33 cellular contexts compared by ENCODE assay signal in the genomic region with DNA sequence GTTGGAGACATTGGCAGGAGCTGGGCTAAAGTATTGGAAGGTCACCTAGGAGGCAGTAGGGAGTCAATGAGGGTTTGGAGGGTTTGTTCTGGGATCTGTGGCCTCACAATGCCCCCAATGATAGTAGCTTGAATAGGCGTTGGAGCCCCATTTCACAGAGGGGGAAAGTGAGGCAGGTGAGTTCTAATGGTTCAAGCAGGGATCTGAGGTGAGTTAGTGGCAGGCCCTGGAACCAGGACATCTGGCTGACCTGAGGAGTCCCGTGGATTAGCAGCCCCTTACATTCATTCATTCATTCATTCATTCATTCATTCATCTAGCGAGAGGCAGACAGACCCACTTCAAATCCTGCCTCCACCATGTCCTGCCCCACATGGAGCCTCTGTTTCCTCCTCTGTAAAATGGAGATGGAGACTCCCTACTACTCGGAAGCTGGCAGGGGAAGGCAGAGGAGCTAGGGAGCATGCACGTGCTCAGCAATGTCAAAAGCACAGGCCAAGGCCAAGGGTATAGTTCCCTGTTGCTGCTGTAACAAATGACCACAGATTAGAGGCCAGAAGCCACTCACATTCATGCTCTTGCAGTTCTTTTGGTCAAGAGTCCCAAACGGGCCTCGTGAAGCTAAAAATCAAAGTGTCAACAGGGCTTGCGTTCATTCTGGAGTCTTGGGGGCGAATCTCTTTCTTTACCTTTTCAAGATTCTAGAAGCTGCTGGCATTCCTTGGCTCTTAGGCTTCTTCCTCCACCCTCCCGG. TPM values are rescaled to one million over a fixed set of nuclear protein-coding genes. Genes with fewer than 3 reads are reported as not detected.
"Had no signal": no experiment of that assay in that cellular context is flagged by ENCODE, and none has a peak within 500 bp of the region (broad histone marks: within the 10 kb centered on the region; RNA-seq: fewer than 3 reads in every experiment).

No MANE protein-coding gene starts in this region.

- H3K9me3 ChIP-seq: ascending aorta, right atrium auricular region, stomach, thyroid gland, upper lobe of right lung had no signal

- H3K36me3 ChIP-seq: ascending aorta, right atrium auricular region, stomach, thyroid gland, upper lobe of right lung had no signal

- H3K36me3 Mint-ChIP-seq: activated CD4-positive, alpha-beta memory T cell treated with anti-CD3 and anti-CD28 coated beads for 36 hours; activated naive CD4-positive, alpha-beta T cell treated with anti-CD3 and anti-CD28 coated beads, Interleukin-2, amount 10 ng/mL, durations not matched to agents 7 days and 5 days; activated naive CD8-positive, alpha-beta T cell treated with anti-CD3 and anti-CD28 coated beads, Interleukin-2, amount 10 ng/mL, durations not matched to agents 7 days and 5 days; brain; immature natural killer cell; mesothelial cell of epicardium; naive thymus-derived CD4-positive, alpha-beta T cell; stimulated activated naive B cell treated with anti-CD40 and anti-IgM and Interleukin-4, amounts not matched to agents 10 μg/mL and 1 μg/mL and 100 μg/mL, for 72 hours had no signal

- H3K4me3 ChIP-seq: ascending aorta, coronary artery, dorsolateral prefrontal cortex, right atrium auricular region, stomach, thyroid gland, upper lobe of right lung had no signal

- H3K27me3 ChIP-seq: ascending aorta, dorsolateral prefrontal cortex, right atrium auricular region, thyroid gland, upper lobe of right lung had no signal

- FAIRE-seq: endothelial cell of umbilical vein, kidney had no signal

- H3K9me3 Mint-ChIP-seq: activated CD4-positive, alpha-beta memory T cell treated with anti-CD3 and anti-CD28 coated beads for 36 hours; activated naive CD4-positive, alpha-beta T cell treated with anti-CD3 and anti-CD28 coated beads, Interleukin-2, amount 10 ng/mL, durations not matched to agents 7 days and 5 days; activated naive CD8-positive, alpha-beta T cell treated with anti-CD3 and anti-CD28 coated beads, Interleukin-2, amount 10 ng/mL, durations not matched to agents 7 days and 5 days; effector memory CD8-positive, alpha-beta T cell; immature natural killer cell; mesothelial cell of epicardium; naive thymus-derived CD4-positive, alpha-beta T cell; neural crest cell; stimulated activated naive B cell treated with anti-CD40 and anti-IgM and Interleukin-4, amounts not matched to agents 10 μg/mL and 1 μg/mL and 100 μg/mL, for 72 hours had no signal

- H3K27me3 Mint-ChIP-seq: activated CD4-positive, alpha-beta memory T cell treated with anti-CD3 and anti-CD28 coated beads for 36 hours; effector memory CD8-positive, alpha-beta T cell; T-helper 17 cell had no signal

- DNase-seq: activated CD4-positive, alpha-beta memory T cell treated with anti-CD3 and anti-CD28 coated beads for 36 hours; activated CD4-positive, alpha-beta T cell treated with anti-CD3 and anti-CD28 coated beads for 4 hours; activated CD8-positive, alpha-beta memory T cell treated with anti-CD3 and anti-CD28 coated beads, Interleukin-2, amount 50 U/mL, for 4 hours; activated gamma-delta T cell; activated naive CD4-positive, alpha-beta T cell treated with anti-CD3 and anti-CD28 coated beads, Interleukin-2, amount 10 ng/mL, durations not matched to agents 7 days and 5 days; activated naive CD8-positive, alpha-beta T cell treated with anti-CD3 and anti-CD28 coated beads, Interleukin-2, amount 10 ng/mL, durations not matched to agents 7 days and 5 days; activated T-cell treated with anti-CD3 and anti-CD28 coated beads, Interleukin-2, amount 50 U/mL, for 1 hour; dorsolateral prefrontal cortex; effector memory CD8-positive, alpha-beta T cell; foreskin fibroblast; head of caudate nucleus; hypothalamus; immature natural killer cell; left colon; mammary epithelial cell; naive thymus-derived CD4-positive, alpha-beta T cell; stimulated activated CD4-positive, alpha-beta T cell treated with anti-CD3 and anti-CD28 coated beads, Interleukin-15, amount 100 ng/mL, for 24 hours; stimulated activated CD4-positive, alpha-beta T cell treated with anti-CD3 and anti-CD28 coated beads, Interleukin-2, amount 100 ng/mL, for 24 hours; stimulated activated naive B cell treated with anti-CD40 and anti-IgM and Interleukin-4, amounts not matched to agents 10 μg/mL and 1 μg/mL and 100 μg/mL, for 72 hours; stomach; T-helper 17 cell; thyroid gland; upper lobe of right lung had no signal

- H3K4me1 Mint-ChIP-seq: activated naive CD4-positive, alpha-beta T cell treated with anti-CD3 and anti-CD28 coated beads, Interleukin-2, amount 10 ng/mL, durations not matched to agents 7 days and 5 days; activated naive CD8-positive, alpha-beta T cell treated with anti-CD3 and anti-CD28 coated beads, Interleukin-2, amount 10 ng/mL, durations not matched to agents 7 days and 5 days had no signal

- ATAC-seq: effector memory CD8-positive, alpha-beta T cell; left colon; naive thymus-derived CD4-positive, alpha-beta T cell; stimulated activated naive B cell treated with anti-CD40 and anti-IgM and Interleukin-4, amounts not matched to agents 10 μg/mL and 1 μg/mL and 100 μg/mL, for 72 hours; T-helper 17 cell; upper lobe of right lung had no signal

- H3K4me3 Mint-ChIP-seq: activated CD4-positive, alpha-beta memory T cell treated with anti-CD3 and anti-CD28 coated beads for 36 hours; activated naive CD4-positive, alpha-beta T cell treated with anti-CD3 and anti-CD28 coated beads, Interleukin-2, amount 10 ng/mL, durations not matched to agents 7 days and 5 days; activated naive CD8-positive, alpha-beta T cell treated with anti-CD3 and anti-CD28 coated beads, Interleukin-2, amount 10 ng/mL, durations not matched to agents 7 days and 5 days; brain; effector memory CD8-positive, alpha-beta T cell; immature natural killer cell; mesothelial cell of epicardium; naive thymus-derived CD4-positive, alpha-beta T cell; neural crest cell; stimulated activated naive B cell treated with anti-CD40 and anti-IgM and Interleukin-4, amounts not matched to agents 10 μg/mL and 1 μg/mL and 100 μg/mL, for 72 hours; T-helper 17 cell had no signal

- H3K27ac ChIP-seq: ascending aorta, coronary artery, dorsolateral prefrontal cortex, right atrium auricular region, thyroid gland, upper lobe of right lung had no signal

- H3K27ac Mint-ChIP-seq: activated CD4-positive, alpha-beta memory T cell treated with anti-CD3 and anti-CD28 coated beads for 36 hours; activated naive CD4-positive, alpha-beta T cell treated with anti-CD3 and anti-CD28 coated beads, Interleukin-2, amount 10 ng/mL, durations not matched to agents 7 days and 5 days; activated naive CD8-positive, alpha-beta T cell treated with anti-CD3 and anti-CD28 coated beads, Interleukin-2, amount 10 ng/mL, durations not matched to agents 7 days and 5 days; effector memory CD8-positive, alpha-beta T cell; immature natural killer cell; mesothelial cell of epicardium; stimulated activated naive B cell treated with anti-CD40 and anti-IgM and Interleukin-4, amounts not matched to agents 10 μg/mL and 1 μg/mL and 100 μg/mL, for 72 hours; T-helper 17 cell had no signal

- H3K4me1 ChIP-seq: ascending aorta, thyroid gland, upper lobe of right lung had no signal

RNA-seq across cellular contexts. Expression of gene TMEM119, which starts 2.2 kb away (rescaled TPM):
- total RNA-seq: activated CD8-positive, alpha-beta memory T cell treated with anti-CD3 and anti-CD28 coated beads for 36 hours; endothelial cell of umbilical vein; pulmonary artery endothelial cell had no signal
- polyA plus RNA-seq: endothelial cell of umbilical vein, mammary epithelial cell had no signal

RNA-seq across cellular contexts. Expression of gene SELPLG, which starts 33.6 kb away (rescaled TPM):
- total RNA-seq: mesothelial cell of epicardium had no signal
